17 cellular contexts compared by ENCODE assay signal in genomic region chr12:72564120-72564519, GRCh38.
A peak's percentile ranks its signal among the peaks of the same experiment; 100 is the strongest.
DNase-seq lines count a peak whose midpoint lies in the region; ATAC-seq and TF ChIP-seq lines count a peak whose summit lies in the region.
"Had no signal": no experiment of that assay in that cellular context is flagged by ENCODE, and none has a peak within 500 bp of the region (broad histone marks: within the 10 kb centered on the region; RNA-seq: fewer than 3 reads in every experiment).

No MANE protein-coding gene starts in this region.

- no peak overlapping the region for H3K4me3 Mint-ChIP-seq in MCF 10A (ENCODE audit: unreplicated experiment)
- H3K4me3 Mint-ChIP-seq: CD4-positive, alpha-beta T cell had no signal

- H3K4me1 Mint-ChIP-seq in MCF 10A (ENCODE audit: insufficient read depth, unreplicated experiment), result no peaks in the 10 kb centered on the region

- H3K27ac ChIP-seq in mammary epithelial cell (ENCODE audit: insufficient read depth, low read depth, low read length) (no peak overlapping the region), SK-N-MC (peak overlapping the region; percentile 39; the same call in 1 of the 2 replicates)
- H3K27ac ChIP-seq: 22Rv1, A549, C4-2B had no signal

- H3K4me1 ChIP-seq in mammary epithelial cell (ENCODE audit: insufficient read depth, low read length), result no peaks in the 10 kb centered on the region
- H3K4me1 ChIP-seq: A549, HAP-1 had no signal

- no peaks in the 10 kb centered on the region for H4K20me1 ChIP-seq in mammary epithelial cell (ENCODE audit: insufficient read depth, low read length)

- POLR2A ChIA-PET in MCF 10A (lab: Yijun Ruan, JAX), result no interaction called here

- no peak overlapping the region for H3K4me2 ChIP-seq in mammary epithelial cell (ENCODE audit: insufficient read depth, low read depth, low read length)
- H3K4me2 ChIP-seq: A549 had no signal

- H3K9ac ChIP-seq in mammary epithelial cell (ENCODE audit: insufficient read depth, low read length), result no peak overlapping the region
- no peak overlapping the region for H3K9ac ChIP-seq in SK-N-MC (ENCODE audit: insufficient read length)

- DNase-seq in mammary epithelial cell, result no peak
- no peak for DNase-seq in MCF 10A (ENCODE audit: unreplicated experiment)
- DNase-seq in SK-N-MC (ENCODE audit: low read depth, low spot score), result no peak
- DNase-seq in left kidney (ENCODE audit: low read depth, low spot score), result peak; percentile 54
- DNase-seq in pons (ENCODE audit: low spot score), result no peak
- no peak for DNase-seq in T-helper 2 cell
- DNase-seq: AML-193; CD4-positive, alpha-beta T cell; DMS153; DMS79; GF-D8 had no signal

- no peaks in the 10 kb centered on the region for H3K36me3 Mint-ChIP-seq in MCF 10A (ENCODE audit: insufficient read depth, unreplicated experiment)

- in situ Hi-C loops in mammary epithelial cell (cut with MboI; ENCODE audit: low sequenced_read_pairs in 2 of 2), result no loop called here

- H3K4me3 ChIP-seq in mammary epithelial cell (replicated peaks in 1 of 3; ENCODE audit: insufficient read depth in 1 of 3, low read depth in 2 of 3, low read length in 3 of 3) (no peak overlapping the region), SK-N-MC (no peak overlapping the region)
- H3K4me3 ChIP-seq: A549, HAP-1 had no signal

- dilution Hi-C loops in mammary epithelial cell (cut with HindIII; ENCODE audit: low sequenced_read_pairs), result no loop called here

- TF ChIP-seq CTCF in mammary epithelial cell (conservative IDR thresholded peaks at IDR 0.05 in 1 of 2, IDR thresholded peaks at IDR 0.05 in 1 of 2; ENCODE audit: extremely low read depth in 1 of 2, insufficient read depth in 1 of 2, low read depth in 1 of 2, low read length in 2 of 2), result no peak
- no peak for TF ChIP-seq CTCF in MCF 10A (IDR thresholded peaks at IDR 0.05; ENCODE audit: unreplicated experiment)

- no peak for ATAC-seq in GM19463 (IDR thresholded peaks at IDR 0.05; ENCODE audit: unreplicated experiment)
- ATAC-seq: A549, HepG2 had no signal

- H3K27me3 Mint-ChIP-seq in MCF 10A (ENCODE audit: insufficient read depth, unreplicated experiment), result no peaks in the 10 kb centered on the region
- H3K27me3 Mint-ChIP-seq: CD4-positive, alpha-beta T cell had no signal

- no peaks in the 10 kb centered on the region for H3K79me2 ChIP-seq in mammary epithelial cell (ENCODE audit: insufficient read depth, low read length)

- CTCF ChIA-PET in mammary epithelial cell (lab: Charles Lee; ENCODE audit: low non-redundant PET) (no interaction called here), MCF 10A (lab: Yijun Ruan, JAX) (no interaction called here)

- no TSS peak for BruUV-seq in mammary epithelial cell (replicated peaks; lab: Mats Ljungman, UMichigan)
- no TSS peak for BruUV-seq in MCF 10A (replicated peaks; lab: Mats Ljungman, UMichigan)

- intact Hi-C loops in mammary epithelial cell (cut with micrococcal nuclease), result no loop called here
- intact Hi-C loops in MCF 10A (cut with micrococcal nuclease), result no loop called here

- WGBS in mammary epithelial cell (ENCODE audit: low coverage, missing lambda C conversion rate), result 15% methylated on average over 4 of the region's 4 CpGs

- H3K36me3 ChIP-seq in mammary epithelial cell (ENCODE audit: insufficient read depth, low read length) (no peaks in the 10 kb centered on the region), SK-N-MC (ENCODE audit: insufficient read depth, low read length) (peaks cover 3% of the 10 kb centered on the region; the same call in 1 of the 2 replicates)
- H3K36me3 ChIP-seq: HAP-1 had no signal

- H3K9me3 Mint-ChIP-seq in MCF 10A (ENCODE audit: unreplicated experiment), result no peaks in the 10 kb centered on the region
- H3K9me3 Mint-ChIP-seq: CD4-positive, alpha-beta T cell had no signal

- H3K27me3 ChIP-seq in mammary epithelial cell (ENCODE audit: insufficient read depth, low read length), result no peaks in the 10 kb centered on the region

- H3K9me3 ChIP-seq in mammary epithelial cell (replicated peaks; ENCODE audit: insufficient read depth, low read length) (no peaks in the 10 kb centered on the region), SK-N-MC (ENCODE audit: low read depth, low read length) (no peaks in the 10 kb centered on the region; the same call in 1 of the 2 replicates)
- H3K9me3 ChIP-seq: A549, HAP-1 had no signal

- no peak overlapping the region for H3K27ac Mint-ChIP-seq in MCF 10A (ENCODE audit: low read depth, unreplicated experiment)
- H3K27ac Mint-ChIP-seq: CD4-positive, alpha-beta T cell had no signal

- peak overlapping the region; percentile 16 for H2AFZ ChIP-seq in mammary epithelial cell (ENCODE audit: low read depth, low read length)
